ENCODE assay signal across 23 cellular contexts in the genomic region with DNA sequence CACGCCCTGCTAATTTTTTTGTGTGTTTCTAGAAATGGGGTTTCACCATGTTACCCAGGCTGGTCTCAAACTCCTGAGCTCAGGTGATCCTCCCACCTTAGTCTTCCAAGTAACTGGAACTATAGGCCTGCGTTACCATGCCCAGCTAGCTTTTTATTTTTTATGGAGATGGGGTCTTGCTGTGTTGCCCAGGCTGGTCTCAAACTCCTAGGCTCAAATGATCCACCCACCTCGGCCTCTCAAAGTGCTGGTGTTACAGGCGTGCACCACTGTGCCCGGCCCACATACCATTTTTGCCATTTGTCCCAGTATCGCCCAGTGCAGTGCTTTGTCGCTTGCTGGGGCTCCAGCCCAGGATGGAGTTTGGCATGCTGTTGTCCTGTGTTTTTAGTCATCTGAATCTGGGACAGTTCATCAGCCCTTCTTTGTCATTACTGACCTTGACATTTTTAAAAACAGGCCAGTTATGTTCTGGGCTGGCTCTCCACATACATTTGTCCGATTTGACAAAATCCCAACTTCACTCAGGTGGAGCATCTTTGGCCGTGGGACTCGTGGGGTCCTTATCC. TPM values are rescaled to one million over a fixed set of nuclear protein-coding genes. Genes with fewer than 3 reads are reported as not detected.
DNase-seq lines count a peak whose midpoint lies in the region; ATAC-seq and TF ChIP-seq lines count a peak whose summit lies in the region.
"Had no signal": no experiment of that assay in that cellular context is flagged by ENCODE, and none has a peak within 500 bp of the region (broad histone marks: within the 10 kb centered on the region; RNA-seq: fewer than 3 reads in every experiment).

No MANE protein-coding gene starts in this region.

- TF ChIP-seq POLR2A in adrenal gland (IDR thresholded peaks at IDR 0.05) (no peak), gastroesophageal sphincter (IDR thresholded peaks at IDR 0.05) (no peak), Peyer's patch (IDR thresholded peaks at IDR 0.05) (no peak)

- no peaks in the 10 kb centered on the region for H3F3A ChIP-seq in smooth muscle cell (ENCODE audit: low read depth)

- H3K27me3 ChIP-seq in adrenal gland, result no peaks in the 10 kb centered on the region
- no peaks in the 10 kb centered on the region for H3K27me3 ChIP-seq in gastroesophageal sphincter
- H3K27me3 ChIP-seq in smooth muscle cell (ENCODE audit: low read depth), result no peaks in the 10 kb centered on the region
- H3K27me3 ChIP-seq in Peyer's patch, result no peaks in the 10 kb centered on the region

- no peaks in the 10 kb centered on the region for H3K36me3 Mint-ChIP-seq in HFFc6 (ENCODE audit: low read depth)

- 50 to 65% (median 57%) methylated on average over 10 of the region's 10 CpGs for WGBS in adrenal gland, 4 donors
- 83 to 90% methylated on average over 7 to 9 of the region's 10 CpGs for WGBS in gastroesophageal sphincter (ENCODE audit: low coverage in 1 of 2), 2 donors
- WGBS in smooth muscle cell (ENCODE audit: low lambda C conversion rate), result 97% methylated on average over 10 of the region's 10 CpGs

- TF ChIP-seq CTCF in adrenal gland (IDR thresholded peaks at IDR 0.05) (no peak), gastroesophageal sphincter (IDR thresholded peaks at IDR 0.05) (no peak), smooth muscle cell (IDR thresholded peaks at IDR 0.05; ENCODE audit: borderline replicate concordance, insufficient read depth, poor library complexity, severe bottlenecking) (no peak), HFFc6 (IDR thresholded peaks at IDR 0.05) (no peak), Peyer's patch (IDR thresholded peaks at IDR 0.05) (no peak)

- intact Hi-C loops in adrenal gland (cut with DNase I), result no loop called here

- peak in 5 of 7 donors; percentile 71 to 82 (median 76) for DNase-seq in adrenal gland
- no peak for DNase-seq in smooth muscle cell (lab: John Stamatoyannopoulos, UW; ENCODE audit: unreplicated experiment)
- no peak for DNase-seq in HFFc6
- no peak for DNase-seq in Peyer's patch
- DNase-seq in effector CD4-positive, alpha-beta T cell, result no peak
- DNase-seq: Calu3, DMS79 treated with DMSO at 0.1 percent for 48 hours, GF-D8, KBM-7, MV-4-11, NCI-H1105, NCI-H146, NCI-H1930, NCI-H2107, NCI-H446, NCI-H524 treated with DMSO at 0.1 percent for 48 hours, PC-9, RPMI8226, SHP77 had no signal

- no peak for ATAC-seq in gastroesophageal sphincter
- no peak for ATAC-seq in HG03378 (IDR thresholded peaks at IDR 0.05; ENCODE audit: unreplicated experiment)

- H4K20me1 ChIP-seq in smooth muscle cell (ENCODE audit: low read depth), result peaks cover 99% of the 10 kb centered on the region

- H3K27ac ChIP-seq in adrenal gland (peak overlapping the region; percentile 60 to 93 (median 87)), gastroesophageal sphincter (peak overlapping the region in 3 of 4 donors; percentile 49 to 88 (median 68)), smooth muscle cell (ENCODE audit: low read depth) (peak overlapping the region; percentile 74), Peyer's patch (no peak overlapping the region)
- H3K27ac ChIP-seq: PC-9 had no signal

- no peak overlapping the region for H3K4me3 ChIP-seq in adrenal gland
- H3K4me3 ChIP-seq in gastroesophageal sphincter, result no peak overlapping the region
- no peak overlapping the region for H3K4me3 ChIP-seq in smooth muscle cell
- H3K4me3 ChIP-seq in Peyer's patch, result no peak overlapping the region
- H3K4me3 ChIP-seq: PC-9 had no signal

- H3K9me3 ChIP-seq in adrenal gland (replicated peaks in 1 of 3) (no peaks in the 10 kb centered on the region), gastroesophageal sphincter (no peaks in the 10 kb centered on the region), smooth muscle cell (replicated peaks; ENCODE audit: low read depth) (no peaks in the 10 kb centered on the region), Peyer's patch (no peaks in the 10 kb centered on the region)

- peaks cover 95% of the 10 kb centered on the region for H3K79me2 ChIP-seq in smooth muscle cell (ENCODE audit: low read depth)

- H3K4me1 ChIP-seq in adrenal gland (replicated peaks in 1 of 2) (peaks cover 69 to 70% of the 10 kb centered on the region in 2 donors), gastroesophageal sphincter (peaks cover 0 to 93% (median 24%) of the 10 kb centered on the region in 3 donors), smooth muscle cell (ENCODE audit: low read depth) (no peaks in the 10 kb centered on the region), Peyer's patch (peaks cover 0 to 22% (median 0%) of the 10 kb centered on the region in 4 donors)

- H3K36me3 ChIP-seq in adrenal gland (replicated peaks in 1 of 2) (no peaks in the 10 kb centered on the region), gastroesophageal sphincter (no peaks in the 10 kb centered on the region), smooth muscle cell (ENCODE audit: low read depth) (no peaks in the 10 kb centered on the region), Peyer's patch (no peaks in the 10 kb centered on the region)

- H3K27me3 Mint-ChIP-seq in HFFc6 (ENCODE audit: insufficient read depth), result no peaks in the 10 kb centered on the region
- H3K27me3 Mint-ChIP-seq: B cell had no signal

- peaks cover 34% of the 10 kb centered on the region for H3K4me1 Mint-ChIP-seq in HFFc6 (ENCODE audit: low read depth)

- H3K4me2 ChIP-seq in smooth muscle cell, result no peak overlapping the region
- H3K4me2 ChIP-seq: PC-9 had no signal

- no peaks in the 10 kb centered on the region for H3K9me3 Mint-ChIP-seq in HFFc6
- H3K9me3 Mint-ChIP-seq: CD14-positive monocyte had no signal

- H2AFZ ChIP-seq in smooth muscle cell (ENCODE audit: low read depth), result no peak overlapping the region
- H2AFZ ChIP-seq: PC-9 had no signal

- no peak overlapping the region for H3K9ac ChIP-seq in smooth muscle cell (ENCODE audit: low read depth)

- no peak for TF ChIP-seq EP300 in gastroesophageal sphincter (IDR thresholded peaks at IDR 0.05)

- no peak overlapping the region for H3K4me3 Mint-ChIP-seq in HFFc6
- H3K4me3 Mint-ChIP-seq: B cell, CD14-positive monocyte had no signal

- no peak overlapping the region for H3K27ac Mint-ChIP-seq in HFFc6
- H3K27ac Mint-ChIP-seq: B cell had no signal

RNA-seq across cellular contexts. Expression of gene FOXK1, which starts 16.7 kb away (rescaled TPM):
- total RNA-seq in adrenal gland (10 to 100 TPM; 28.4 to 63.1 (median 42.5) TPM), gastroesophageal sphincter (10 to 100 TPM; 28.5 to 45.2 (median 30.0) TPM), smooth muscle cell (10.4 and 11.6 TPM in 2 replicates), Peyer's patch (10 to 100 TPM; 14.9 to 47.0 (median 36.1) TPM)
- polyA plus RNA-seq in adrenal gland (10 to 100 TPM in 1 of 3 donors, 1 to 10 TPM in 2; 4.8 to 21.3 (median 9.0) TPM), smooth muscle cell (6.0 and 8.5 TPM in 2 replicates)
- total RNA-seq in HFFc6 (2021; fragmentation: NEBNext Ultra II Directional; extraction: Animal tissue kit (Norgen Biotek cat#: 25700)), result 10 to 100 TPM; 33.8 to 39.4 (median 36.2) TPM

Comparison
In these comparisons a context has a peak if more than half of its experiments do, and no peak if none do; other contexts are left out.
1. DNase-seq: peak in adrenal gland (5 of 7); none in smooth muscle cell (single experiment), HFFc6 (single experiment), Peyer's patch (0 of 3) and effector CD4-positive, alpha-beta T cell (single experiment).
2. H3K27ac ChIP-seq: peak in adrenal gland (5 of 5), gastroesophageal sphincter (3 of 4) and smooth muscle cell (single experiment); none in Peyer's patch (0 of 4).